ENCODE assay signal across 8 cellular contexts in genomic region chr3:125055165-125055912, GRCh38. TPM values are rescaled to one million over a fixed set of nuclear protein-coding genes. Genes with fewer than 3 reads are reported as not detected.
DNase-seq lines count a peak whose midpoint lies in the region; ATAC-seq and TF ChIP-seq lines count a peak whose summit lies in the region.

No MANE protein-coding gene starts in this region.

- H3K36me3 ChIP-seq in SK-N-MC (ENCODE audit: insufficient read depth, low read length), result no peaks in the 10 kb centered on the region

- no peaks in the 10 kb centered on the region for H3K9me3 ChIP-seq in SK-N-MC (ENCODE audit: low read depth, low read length)

- TF ChIP-seq CTCF in mesothelial cell of epicardium (IDR thresholded peaks at IDR 0.05; ENCODE audit: unreplicated experiment) (no peak), type B pancreatic cell (conservative IDR thresholded peaks at IDR 0.05) (no peak)

- H3K4me3 ChIP-seq in SK-N-MC, result peak overlapping the region; percentile 80

- H3K36me3 Mint-ChIP-seq in mesothelial cell of epicardium, result no peaks in the 10 kb centered on the region
- peaks cover 5% of the 10 kb centered on the region for H3K36me3 Mint-ChIP-seq in type B pancreatic cell

- H3K4me1 Mint-ChIP-seq in mesothelial cell of epicardium (peaks cover 35% of the 10 kb centered on the region), type B pancreatic cell (ENCODE audit: unreplicated experiment) (peaks cover 36% of the 10 kb centered on the region)

- ATAC-seq in activated CD4-positive, CD25-positive, alpha-beta regulatory T cell treated with anti-CD3 and anti-CD28 coated beads, Interleukin-2, amount 50 U/mL, for 24 hours, result peak; percentile 24 to 26
- ATAC-seq in HG02884 (IDR thresholded peaks at IDR 0.05; ENCODE audit: unreplicated experiment), result peak; percentile 21

- DNase-seq in activated CD4-positive, CD25-positive, alpha-beta regulatory T cell treated with anti-CD3 and anti-CD28 coated beads, Interleukin-2, amount 50 U/mL, for 72 hours, result no peak
- DNase-seq in SK-N-MC (ENCODE audit: low read depth, low spot score) (no peak), mesothelial cell of epicardium (ENCODE audit: low spot score in 2 of 2, unreplicated experiment in 2 of 2) (peak in 1 of 2 experiments; percentile 66), type B pancreatic cell (ENCODE audit: extremely low spot score, unreplicated experiment) (no peak), NOMO-1 (lab: John Stamatoyannopoulos, UW; ENCODE audit: unreplicated experiment in 2 of 2) (no peak)

- peak overlapping the region; percentile 75 for H3K4me3 Mint-ChIP-seq in mesothelial cell of epicardium
- H3K4me3 Mint-ChIP-seq in type B pancreatic cell, result peak overlapping the region; percentile 88

- H3K27ac ChIP-seq in SK-N-MC (no peak overlapping the region), cingulate gyrus (ENCODE audit: low read depth, low read length) (peak overlapping the region; percentile 44)

- H3K9ac ChIP-seq in SK-N-MC (ENCODE audit: insufficient read length), result peak overlapping the region; percentile 51

- H3K27ac Mint-ChIP-seq in mesothelial cell of epicardium (peak overlapping the region; percentile 30), type B pancreatic cell (peak overlapping the region; percentile 76)

- H3K9me3 Mint-ChIP-seq in mesothelial cell of epicardium (no peaks in the 10 kb centered on the region), type B pancreatic cell (no peaks in the 10 kb centered on the region)

- H3K27me3 Mint-ChIP-seq in mesothelial cell of epicardium (ENCODE audit: low read depth), result peaks cover 71% of the 10 kb centered on the region
- H3K27me3 Mint-ChIP-seq in type B pancreatic cell, result peaks cover 56% of the 10 kb centered on the region

RNA-seq across cellular contexts. Expression of gene HEG1, which starts 0.5 kb away (rescaled TPM):
- total RNA-seq in mesothelial cell of epicardium, result 12.8 to 14.4 TPM (median 13.8 TPM) in 3 replicates
- total RNA-seq in type B pancreatic cell (ENCODE audit: low replicate concordance), result 12.4 and 43.1 TPM in 2 replicates
